Comparison of ENCODE assay signal across 9 cellular contexts in genomic region chr3:8963137-8963853, GRCh38. TPM values are rescaled to one million over a fixed set of nuclear protein-coding genes. Genes with fewer than 3 reads are reported as not detected.
DNase-seq lines count a peak whose midpoint lies in the region; ATAC-seq, FAIRE-seq and TF ChIP-seq lines count a peak whose summit lies in the region.
"Had no signal": no experiment of that assay in that cellular context is flagged by ENCODE, and none has a peak within 500 bp of the region (broad histone marks: within the 10 kb centered on the region; RNA-seq: fewer than 3 reads in every experiment).

RAD18 (minus strand) TSS chr3:8963472; CDS start chr3:8963385, 87 bp downstream.

- no peaks in the 10 kb centered on the region for H3K36me3 ChIP-seq in kidney (ENCODE audit: control insufficient read depth in 1 of 2, insufficient read depth in 2 of 2, low read length in 2 of 2)

- H3K9ac ChIP-seq in kidney (ENCODE audit: low read length in 2 of 2), result peak within 1 kb of the TSS; percentile 41 to 47

- no peak for FAIRE-seq in kidney (lab: Jason Lieb, UNC)
- FAIRE-seq: colon had no signal

- intact Hi-C loops in kidney (cut with DNase I), result no loop called here

- no peak for TF ChIP-seq CTCF in kidney (IDR thresholded peaks at IDR 0.05; ENCODE audit: borderline replicate concordance, extremely low read depth, insufficient read depth)

- DNase-seq in AG20443 (ENCODE audit: low spot score) (peak; percentile 96), NCI-H460 (ENCODE audit: extremely low read depth, low read depth) (peak; percentile 83), cerebellar nuclear complex (lab: John Stamatoyannopoulos, UW) (peak; percentile 52 to 76), kidney (peak; percentile 96)
- peak; percentile 84 to 85 for DNase-seq in stimulated activated CD4-positive, alpha-beta T cell treated with anti-CD3 and anti-CD28 coated beads, Interleukin-15, amount 100 ng/mL, for 1 hour (ENCODE audit: low read depth in 1 of 2, low spot score in 1 of 2)

- peaks cover 3 to 9% of the 10 kb centered on the region in 2 donors for H3K4me1 ChIP-seq in kidney (ENCODE audit: control insufficient read depth in 1 of 2, insufficient read depth in 1 of 2, low read depth in 1 of 2, low read length in 2 of 2)

- H3K9me3 ChIP-seq in kidney (ENCODE audit: control insufficient read depth in 1 of 2, low read length in 2 of 2), result no peaks in the 10 kb centered on the region

- peak within 1 kb of the TSS; percentile 72 to 85 for H3K4me3 ChIP-seq in kidney (ENCODE audit: low read length in 2 of 2)

- ATAC-seq in GM19043 (IDR thresholded peaks at IDR 0.05; ENCODE audit: low read depth, unreplicated experiment), result peak; percentile 90
- ATAC-seq in HG03354 (IDR thresholded peaks at IDR 0.05; ENCODE audit: poor library complexity, severe bottlenecking, unreplicated experiment), result peak; percentile 93
- peak; percentile 92 to 93 for ATAC-seq in activated CD4-positive, CD25-positive, alpha-beta regulatory T cell treated with anti-CD3 and anti-CD28 coated beads, Interleukin-2, amount 50 U/mL, for 24 hours

- H3K27ac ChIP-seq in kidney (ENCODE audit: low read depth in 2 of 2, low read length in 2 of 2), result peak within 1 kb of the TSS in 1 of 2 donors; percentile 9

RNA-seq across cellular contexts. Expression of gene RAD18, which starts in this region (rescaled TPM):
- 13.6 and 20.6 TPM in 2 replicates for total RNA-seq in NCI-H460 (2014; rRNA removed; shearing (Covaris generic))
- 14.2 and 38.1 TPM in 2 replicates for polyA plus RNA-seq in NCI-H460 (2014; cell fraction: nucleus; rRNA removed)
- total RNA-seq in kidney, result 8.0 TPM
- polyA plus RNA-seq in kidney (ENCODE audit: insufficient read depth, low read depth, low replicate concordance), result 3.1 TPM
